Comparison of ENCODE assay signal across 7 cellular contexts in genomic region chr1:115062542-115063004, GRCh38. TPM values are rescaled to one million over a fixed set of nuclear protein-coding genes. Genes with fewer than 3 reads are reported as not detected.
DNase-seq lines count a peak whose midpoint lies in the region; ATAC-seq lines count a peak whose summit lies in the region.

No MANE protein-coding gene starts in this region.

- intact Hi-C loops in left ventricle myocardium superior (cut with micrococcal nuclease): no loop called here
- intact Hi-C loops in head of caudate nucleus (cut with DNase I): no loop called here

- ATAC-seq in GM21717 (IDR thresholded peaks at IDR 0.05; ENCODE audit: unreplicated experiment) (peak; percentile 85), left ventricle myocardium superior (peak; percentile 71)

- DNase-seq in NCI-H526 (lab: John Stamatoyannopoulos, UW) (peak; percentile 50 to 81), activated T-cell treated with anti-CD3 and anti-CD28 coated beads for 1 hour (ENCODE audit: low read depth) (peak; percentile 86), left ventricle myocardium superior (peak; percentile 61), SHP77 treated with DMSO at 0.1 percent for 48 hours (lab: John Stamatoyannopoulos, UW) (no peak), head of caudate nucleus (no peak)
- peak; percentile 89 for DNase-seq in stimulated activated CD8-positive, alpha-beta memory T cell treated with anti-CD3 and anti-CD28 coated beads, Interleukin-12 subunit alpha, Interleukin-12 subunit beta, amount 100 ng/mL, for 1 hour (ENCODE audit: low read depth)

RNA-seq across cellular contexts. Expression of gene TSPAN2, which starts 26.7 kb away (rescaled TPM):
- total RNA-seq in left ventricle myocardium superior: 6.2 TPM

RNA-seq across cellular contexts. Expression of gene TSHB, which starts 32.9 kb away (rescaled TPM):
- total RNA-seq in left ventricle myocardium superior: not detected

Comparison
In these comparisons a context has a peak if more than half of its experiments do, and no peak if none do; other contexts are left out.
1. DNase-seq: peak in NCI-H526 (2 of 2), activated T-cell treated with anti-CD3 and anti-CD28 coated beads for 1 hour (single experiment), left ventricle myocardium superior (single experiment) and stimulated activated CD8-positive, alpha-beta memory T cell treated with anti-CD3 and anti-CD28 coated beads, Interleukin-12 subunit alpha, Interleukin-12 subunit beta, amount 100 ng/mL, for 1 hour (single experiment); none in SHP77 treated with DMSO at 0.1 percent for 48 hours (single experiment) and head of caudate nucleus (0 of 42).